In genomic region chr3:38118421-38119247, GRCh38 we compare ENCODE assay signal across 11 cellular contexts.
DNase-seq lines count a peak whose midpoint lies in the region; ATAC-seq, FAIRE-seq and TF ChIP-seq lines count a peak whose summit lies in the region.
"Had no signal": no experiment of that assay in that cellular context is flagged by ENCODE, and none has a peak within 500 bp of the region (broad histone marks: within the 10 kb centered on the region; RNA-seq: fewer than 3 reads in every experiment).

No MANE protein-coding gene starts in this region.

- no peaks in the 10 kb centered on the region for H3K27me3 Mint-ChIP-seq in activated naive CD8-positive, alpha-beta T cell
- no peaks in the 10 kb centered on the region for H3K27me3 Mint-ChIP-seq in activated naive CD8-positive, alpha-beta T cell treated with anti-CD3 and anti-CD28 coated beads, Interleukin-2, amount 50 U/mL, for 24 hours

- no peaks in the 10 kb centered on the region for H3K9me3 ChIP-seq in RWPE2 (ENCODE audit: severe bottlenecking)

- no peaks in the 10 kb centered on the region for H3K4me1 ChIP-seq in RWPE2 (ENCODE audit: insufficient read depth, poor library complexity, severe bottlenecking)

- H3K36me3 Mint-ChIP-seq in activated naive CD8-positive, alpha-beta T cell = peaks cover 2% of the 10 kb centered on the region
- H3K36me3 Mint-ChIP-seq in activated naive CD8-positive, alpha-beta T cell treated with anti-CD3 and anti-CD28 coated beads, Interleukin-2, amount 50 U/mL, for 24 hours (ENCODE audit: low read depth) = peaks cover 7% of the 10 kb centered on the region

- H3K27ac Mint-ChIP-seq in activated naive CD8-positive, alpha-beta T cell = peak overlapping the region; percentile 50
- H3K27ac Mint-ChIP-seq in activated naive CD8-positive, alpha-beta T cell treated with anti-CD3 and anti-CD28 coated beads, Interleukin-2, amount 50 U/mL, for 24 hours = no peak overlapping the region

- H3K27ac ChIP-seq in RWPE2 (ENCODE audit: poor library complexity, severe bottlenecking) = no peak overlapping the region

- H3K4me1 Mint-ChIP-seq in activated naive CD8-positive, alpha-beta T cell (ENCODE audit: low read depth) = peaks cover 4% of the 10 kb centered on the region
- H3K4me1 Mint-ChIP-seq in activated naive CD8-positive, alpha-beta T cell treated with anti-CD3 and anti-CD28 coated beads, Interleukin-2, amount 50 U/mL, for 24 hours = peaks cover 19% of the 10 kb centered on the region

- DNase-seq in activated naive CD8-positive, alpha-beta T cell treated with anti-CD3 and anti-CD28 coated beads, Interleukin-2, amount 50 U/mL, for 24 hours = no peak
- peak; percentile 23 for DNase-seq in RWPE2 (ENCODE audit: low spot score)
- peak; percentile 46 for DNase-seq in medulla oblongata (ENCODE audit: extremely low spot score)
- DNase-seq in NCI-H2196 (lab: John Stamatoyannopoulos, UW; ENCODE audit: unreplicated experiment) = no peak
- DNase-seq in NOMO-1 treated with DMSO at 0.1 percent for 48 hours (lab: John Stamatoyannopoulos, UW; ENCODE audit: unreplicated experiment) = no peak
- no peak for DNase-seq in GM19239 (ENCODE audit: insufficient read length, low spot score)
- DNase-seq: cerebellar nuclear complex, NCI-H526 treated with DMSO at 0.1 percent for 48 hours had no signal

- no peaks in the 10 kb centered on the region for H3K27me3 ChIP-seq in RWPE2 (ENCODE audit: insufficient read depth, poor library complexity, severe bottlenecking)

- no peak overlapping the region for H3K4me3 ChIP-seq in RWPE2 (ENCODE audit: severe bottlenecking)

- H3K9me3 Mint-ChIP-seq in activated naive CD8-positive, alpha-beta T cell (ENCODE audit: low read depth) = no peaks in the 10 kb centered on the region
- no peaks in the 10 kb centered on the region for H3K9me3 Mint-ChIP-seq in activated naive CD8-positive, alpha-beta T cell treated with anti-CD3 and anti-CD28 coated beads, Interleukin-2, amount 50 U/mL, for 24 hours

- H3K4me3 Mint-ChIP-seq in activated naive CD8-positive, alpha-beta T cell = no peak overlapping the region
- no peak overlapping the region for H3K4me3 Mint-ChIP-seq in activated naive CD8-positive, alpha-beta T cell treated with anti-CD3 and anti-CD28 coated beads, Interleukin-2, amount 50 U/mL, for 24 hours

- no peak for TF ChIP-seq CTCF in RWPE2 (IDR thresholded peaks at IDR 0.05; ENCODE audit: poor library complexity, severe bottlenecking)

- FAIRE-seq in GM19239 (lab: Jason Lieb, UNC) = no peak
- FAIRE-seq: D721Med, TTC549 had no signal

- H3K36me3 ChIP-seq in RWPE2 (ENCODE audit: low read depth) = peaks cover 18% of the 10 kb centered on the region

- no peak for ATAC-seq in activated naive CD8-positive, alpha-beta T cell treated with anti-CD3 and anti-CD28 coated beads, Interleukin-2, amount 50 U/mL, for 24 hours
- ATAC-seq in RWPE2 (ENCODE audit: low read depth) = no peak; the same call in 2 of the 3 replicates

Comparison
In these comparisons a context has a peak if more than half of its experiments do, and no peak if none do; other contexts are left out.
1. DNase-seq: peak in RWPE2 (single experiment) and medulla oblongata (single experiment); none in activated naive CD8-positive, alpha-beta T cell treated with anti-CD3 and anti-CD28 coated beads, Interleukin-2, amount 50 U/mL, for 24 hours (single experiment), NCI-H2196 (single experiment), NOMO-1 treated with DMSO at 0.1 percent for 48 hours (single experiment) and GM19239 (single experiment).